24 cellular contexts compared by ENCODE assay signal in the genomic region with DNA sequence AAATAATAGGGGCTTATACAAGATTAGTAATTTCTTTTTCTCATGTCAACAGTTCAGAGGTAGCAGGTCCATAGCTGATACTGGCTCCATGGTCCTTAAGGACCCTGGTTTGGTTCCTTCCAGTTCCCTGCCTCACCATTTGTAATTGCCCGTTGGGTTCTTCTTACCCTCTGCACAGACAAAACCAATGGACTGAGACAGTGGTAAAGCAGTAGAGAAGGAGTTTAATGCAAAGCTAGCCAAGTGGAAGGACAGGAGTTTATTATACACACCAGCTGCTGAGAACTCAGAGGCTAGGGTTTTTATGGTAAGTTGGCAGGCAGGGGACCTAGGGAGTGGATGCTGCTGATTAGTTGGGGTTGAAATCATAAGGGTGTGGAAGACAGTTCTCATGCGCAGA. TPM values are rescaled to one million over a fixed set of nuclear protein-coding genes. Genes with fewer than 3 reads are reported as not detected.
"Had no signal": no experiment of that assay in that cellular context is flagged by ENCODE, and none has a peak within 500 bp of the region (broad histone marks: within the 10 kb centered on the region; RNA-seq: fewer than 3 reads in every experiment).

No MANE protein-coding gene starts in this region.

- ATAC-seq: activated T-helper 17 cell treated with anti-CD3 and anti-CD28 coated beads, Interleukin-2, amount 50 U/mL, for 72 hours; esophagus mucosa; left lung; stimulated activated naive B cell treated with anti-CD40 and anti-IgM and Interleukin-4, amounts not matched to agents 10 μg/mL and 1 μg/mL and 100 μg/mL, for 72 hours; upper lobe of right lung had no signal

- H3K36me3 ChIP-seq: left lung, ovary, prostate gland, thoracic aorta, upper lobe of right lung had no signal

- H3K4me3 ChIP-seq: left lung, lung, ovary, prostate gland, thoracic aorta, upper lobe of right lung had no signal

- H3K9me3 Mint-ChIP-seq: activated CD4-positive, alpha-beta memory T cell treated with anti-CD3 and anti-CD28 coated beads, Interleukin-2, amount 10 ng/mL, durations not matched to agents 7 days and 5 days; activated T-helper 17 cell treated with anti-CD3 and anti-CD28 coated beads, Interleukin-2, amount 50 U/mL, for 72 hours; naive B cell had no signal

- FAIRE-seq: endothelial cell of umbilical vein had no signal

- H3K27ac ChIP-seq: left lung, ovary, prostate gland, thoracic aorta, upper lobe of right lung had no signal

- H3K9me3 ChIP-seq: left lung, ovary, prostate gland, thoracic aorta, upper lobe of right lung had no signal

- H3K27me3 Mint-ChIP-seq: activated B cell treated with CpG ODN at 0.5 μM for 24 hours; activated CD4-positive, alpha-beta memory T cell treated with anti-CD3 and anti-CD28 coated beads, Interleukin-2, amount 10 ng/mL, durations not matched to agents 7 days and 5 days; activated T-helper 17 cell treated with anti-CD3 and anti-CD28 coated beads, Interleukin-2, amount 50 U/mL, for 72 hours; naive B cell; stimulated activated naive B cell treated with anti-CD40 and anti-IgM and Interleukin-4, amounts not matched to agents 10 μg/mL and 1 μg/mL and 100 μg/mL, for 72 hours had no signal

- DNase-seq: activated B cell treated with CpG ODN at 0.5 μM for 24 hours; activated CD4-positive, alpha-beta memory T cell treated with anti-CD3 and anti-CD28 coated beads, Interleukin-2, amount 10 ng/mL, durations not matched to agents 7 days and 5 days; activated CD4-positive, alpha-beta T cell treated with anti-CD3 and anti-CD28 coated beads for 4 hours; activated T-cell treated with anti-CD3 and anti-CD28 coated beads, Interleukin-2, amount 50 U/mL, for 1 hour; effector memory CD4-positive, alpha-beta T cell; foreskin melanocyte; kidney glomerular epithelial cell; left lung; naive B cell; ovary; stimulated activated CD4-positive, alpha-beta T cell treated with anti-CD3 and anti-CD28 coated beads, Interleukin-2, amount 100 ng/mL, for 48 hours; stimulated activated CD8-positive, alpha-beta memory T cell treated with anti-CD3 and anti-CD28 coated beads, Interleukin-4, amount 100 ng/mL, for 48 hours; stimulated activated naive B cell treated with anti-CD40 and anti-IgM and Interleukin-4, amounts not matched to agents 10 μg/mL and 1 μg/mL and 100 μg/mL, for 72 hours; T1000; upper lobe of right lung had no signal

- H3K4me1 ChIP-seq: upper lobe of right lung had no signal

- H3K27ac Mint-ChIP-seq: activated B cell treated with CpG ODN at 0.5 μM for 24 hours; activated CD4-positive, alpha-beta memory T cell treated with anti-CD3 and anti-CD28 coated beads, Interleukin-2, amount 10 ng/mL, durations not matched to agents 7 days and 5 days; activated T-helper 17 cell treated with anti-CD3 and anti-CD28 coated beads, Interleukin-2, amount 50 U/mL, for 72 hours; stimulated activated naive B cell treated with anti-CD40 and anti-IgM and Interleukin-4, amounts not matched to agents 10 μg/mL and 1 μg/mL and 100 μg/mL, for 72 hours; T-helper 1 cell treated with Interleukin-12 subunit alpha and Interleukin-12 subunit beta and Interleukin-4 antibody, amounts not matched to agents 30 μg/mL and 1 μg/mL, for 36 hours had no signal

- H3K4me3 Mint-ChIP-seq: activated B cell treated with CpG ODN at 0.5 μM for 24 hours; activated CD4-positive, alpha-beta memory T cell treated with anti-CD3 and anti-CD28 coated beads, Interleukin-2, amount 10 ng/mL, durations not matched to agents 7 days and 5 days; activated T-helper 17 cell treated with anti-CD3 and anti-CD28 coated beads, Interleukin-2, amount 50 U/mL, for 72 hours; stimulated activated naive B cell treated with anti-CD40 and anti-IgM and Interleukin-4, amounts not matched to agents 10 μg/mL and 1 μg/mL and 100 μg/mL, for 72 hours; T-helper 1 cell treated with Interleukin-12 subunit alpha and Interleukin-12 subunit beta and Interleukin-4 antibody, amounts not matched to agents 30 μg/mL and 1 μg/mL, for 36 hours had no signal

- H3K4me1 Mint-ChIP-seq: activated B cell treated with CpG ODN at 0.5 μM for 24 hours had no signal

- H3K27me3 ChIP-seq: left lung, ovary, upper lobe of right lung had no signal

RNA-seq across cellular contexts. Expression of a gene that starts 35.9 kb away (rescaled TPM):
- total RNA-seq: activated T-helper 17 cell treated with anti-CD3 and anti-CD28 coated beads, Interleukin-2, amount 50 U/mL, for 72 hours; dermis microvascular lymphatic vessel endothelial cell; endothelial cell of umbilical vein; esophagus mucosa; mesenteric fat pad; thoracic aorta; upper lobe of right lung had no signal
